Comparison of ENCODE assay signal across 8 cellular contexts in the genomic region with DNA sequence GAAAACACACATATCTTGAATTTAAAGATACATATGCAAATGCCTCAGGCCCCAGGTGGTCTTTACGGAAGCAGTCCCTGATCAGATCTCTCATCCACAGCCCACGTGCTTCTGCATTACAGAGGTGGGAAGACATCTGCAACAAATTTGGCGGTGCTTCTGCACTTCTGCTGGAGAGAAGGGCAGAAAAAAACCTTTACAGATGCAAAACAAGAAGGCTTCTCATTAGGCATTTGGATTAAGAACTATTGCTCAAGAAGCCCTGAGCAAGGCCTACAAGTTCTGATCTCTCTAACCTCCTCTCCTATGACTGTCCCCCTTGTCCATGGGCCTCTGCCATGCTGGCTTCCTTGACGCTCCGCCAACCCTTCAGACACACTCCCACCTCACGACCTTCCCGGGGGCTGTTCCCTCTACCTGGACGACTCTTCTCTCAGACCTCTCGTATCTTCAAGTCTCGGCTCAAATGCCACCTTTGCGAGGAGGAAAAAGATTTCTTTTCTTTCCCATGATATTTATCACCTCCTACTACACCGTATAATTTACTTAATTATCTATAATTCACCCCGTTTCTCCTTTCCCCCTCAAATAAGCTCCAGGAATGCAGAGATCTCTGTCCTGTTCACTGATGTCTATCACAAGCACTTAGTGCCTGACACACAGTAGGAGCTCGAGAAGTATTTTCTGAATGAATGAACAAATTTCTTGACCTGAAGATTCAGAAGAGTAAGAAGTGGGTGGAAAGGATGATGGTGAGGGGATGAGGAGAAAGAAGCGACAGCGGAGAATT. TPM values are rescaled to one million over a fixed set of nuclear protein-coding genes. Genes with fewer than 3 reads are reported as not detected.
DNase-seq lines count a peak whose midpoint lies in the region; ATAC-seq and TF ChIP-seq lines count a peak whose summit lies in the region.

No MANE protein-coding gene starts in this region.

- H3K27me3 ChIP-seq in spleen (replicated peaks in 1 of 7), result no peaks in the 10 kb centered on the region

- H3K4me1 Mint-ChIP-seq in activated CD4-positive, alpha-beta T cell treated with anti-CD3 and anti-CD28 coated beads for 36 hours, result peaks cover 33% of the 10 kb centered on the region
- peaks cover 26% of the 10 kb centered on the region for H3K4me1 Mint-ChIP-seq in activated CD4-positive, alpha-beta memory T cell treated with anti-CD3 and anti-CD28 coated beads for 36 hours (ENCODE audit: low read depth)

- intact Hi-C loops in activated CD4-positive, alpha-beta T cell treated with anti-CD3 and anti-CD28 coated beads for 36 hours (cut with DNase I, micrococcal nuclease), result loop anchor here (1.0 to 5.0 kb wide), 6 partner anchors 31 to 1696 kb away; a partner anchor contains a TSS
- intact Hi-C loops in activated CD4-positive, alpha-beta memory T cell treated with anti-CD3 and anti-CD28 coated beads for 36 hours (cut with micrococcal nuclease), result loop anchor here (5.0 to 10.0 kb wide), 3 partner anchors 49 to 777 kb away; a partner anchor contains a TSS
- intact Hi-C loops in spleen (cut with DNase I; ENCODE audit: low total_unique reads), result no loop called here

- WGBS in spleen, 5 donors, result 31 to 49% (median 43%) methylated on average over 16 of the region's 16 CpGs

- peak overlapping the region; percentile 87 for H3K4me3 Mint-ChIP-seq in activated CD4-positive, alpha-beta T cell treated with anti-CD3 and anti-CD28 coated beads for 36 hours
- peak overlapping the region; percentile 86 for H3K4me3 Mint-ChIP-seq in activated CD4-positive, alpha-beta memory T cell treated with anti-CD3 and anti-CD28 coated beads for 36 hours

- H3K27me3 Mint-ChIP-seq in activated CD4-positive, alpha-beta T cell treated with anti-CD3 and anti-CD28 coated beads for 36 hours, result no peaks in the 10 kb centered on the region
- no peaks in the 10 kb centered on the region for H3K27me3 Mint-ChIP-seq in activated CD4-positive, alpha-beta memory T cell treated with anti-CD3 and anti-CD28 coated beads for 36 hours

- no peak for TF ChIP-seq POLR2A in spleen (IDR thresholded peaks at IDR 0.05)

- peaks cover 19 to 64% (median 42%) of the 10 kb centered on the region in 6 donors for H3K4me1 ChIP-seq in spleen

- ATAC-seq in activated CD4-positive, alpha-beta T cell treated with anti-CD3 and anti-CD28 coated beads for 36 hours, result no peak
- ATAC-seq in GM21723 (IDR thresholded peaks at IDR 0.05; ENCODE audit: unreplicated experiment), result no peak
- no peak for ATAC-seq in HG03175 (IDR thresholded peaks at IDR 0.05; ENCODE audit: unreplicated experiment)

- peak overlapping the region; percentile 86 to 99 (median 98) for H3K27ac ChIP-seq in spleen

- H3K27ac Mint-ChIP-seq in activated CD4-positive, alpha-beta T cell treated with anti-CD3 and anti-CD28 coated beads for 36 hours, result peak overlapping the region; percentile 86
- H3K27ac Mint-ChIP-seq in activated CD4-positive, alpha-beta memory T cell treated with anti-CD3 and anti-CD28 coated beads for 36 hours, result peak overlapping the region; percentile 53

- TF ChIP-seq CTCF in spleen (IDR thresholded peaks at IDR 0.05 in 8 of 11, conservative IDR thresholded peaks at IDR 0.05 in 3 of 11), result no peak

- DNase-seq in activated CD4-positive, alpha-beta T cell treated with anti-CD3 and anti-CD28 coated beads for 36 hours, result no peak
- DNase-seq in activated CD4-positive, alpha-beta T cell treated with anti-CD3 and anti-CD28 coated beads for 48 hours, result no peak
- no peak for DNase-seq in activated CD4-positive, alpha-beta memory T cell treated with anti-CD3 and anti-CD28 coated beads for 36 hours
- DNase-seq in iPS DF 19.7 (ENCODE audit: low read depth, low spot score), result peak; percentile 28
- peak; percentile 81 for DNase-seq in spleen
- no peak for DNase-seq in islet precursor cell

- no peaks in the 10 kb centered on the region for H3K36me3 ChIP-seq in spleen

- peak overlapping the region in 7 of 8 donors; percentile 70 to 91 (median 85) for H3K4me3 ChIP-seq in spleen

- POLR2A ChIA-PET in activated CD4-positive, alpha-beta T cell treated with anti-CD3 and anti-CD28 coated beads for 36 hours (lab: Charles Lee), result interaction anchor here (0.6 kb wide), 1 partner anchor 16 kb away, joined by 4 read pairs; no protein-coding TSS in a partner anchor
- POLR2A ChIA-PET in activated CD4-positive, alpha-beta memory T cell treated with anti-CD3 and anti-CD28 coated beads for 36 hours (lab: Charles Lee), result interaction anchor here (1.9 kb wide), 1 partner anchor 14 kb away, joined by 5 read pairs; no protein-coding TSS in a partner anchor

- CTCF ChIA-PET in activated CD4-positive, alpha-beta T cell treated with anti-CD3 and anti-CD28 coated beads for 36 hours (lab: Charles Lee), result no interaction called here
- CTCF ChIA-PET in activated CD4-positive, alpha-beta memory T cell treated with anti-CD3 and anti-CD28 coated beads for 36 hours (lab: Charles Lee), result interaction anchor here (0.9 to 1.1 kb wide), 2 partner anchors 27 to 195 kb away, joined by 3 read pairs; no protein-coding TSS in a partner anchor

- no peaks in the 10 kb centered on the region for H3K9me3 ChIP-seq in spleen

- no peaks in the 10 kb centered on the region for H3K9me3 Mint-ChIP-seq in activated CD4-positive, alpha-beta T cell treated with anti-CD3 and anti-CD28 coated beads for 36 hours (ENCODE audit: low read depth)
- H3K9me3 Mint-ChIP-seq in activated CD4-positive, alpha-beta memory T cell treated with anti-CD3 and anti-CD28 coated beads for 36 hours, result no peaks in the 10 kb centered on the region

- peaks cover 16% of the 10 kb centered on the region for H3K36me3 Mint-ChIP-seq in activated CD4-positive, alpha-beta T cell treated with anti-CD3 and anti-CD28 coated beads for 36 hours (ENCODE audit: low read depth)
- H3K36me3 Mint-ChIP-seq in activated CD4-positive, alpha-beta memory T cell treated with anti-CD3 and anti-CD28 coated beads for 36 hours, result peaks cover 4% of the 10 kb centered on the region

RNA-seq across cellular contexts. Expression of a gene that starts 1.1 kb away (rescaled TPM):
- 10 to 100 TPM; 21.6 to 22.8 TPM for total RNA-seq in activated CD4-positive, alpha-beta T cell treated with anti-CD3 and anti-CD28 coated beads for 36 hours
- total RNA-seq in activated CD4-positive, alpha-beta memory T cell treated with anti-CD3 and anti-CD28 coated beads for 36 hours, result 10 to 100 TPM; 22.3 to 22.4 TPM
- total RNA-seq in spleen, result 10 to 100 TPM; 26.3 to 42.2 (median 30.7) TPM
- polyA plus RNA-seq in spleen, result 1 to 10 TPM; 6.8 to 8.4 (median 7.8) TPM

Comparison
In these comparisons a context has a peak if more than half of its experiments do, and no peak if none do; other contexts are left out.
1. DNase-seq: peak in iPS DF 19.7 (single experiment) and spleen (single experiment); none in activated CD4-positive, alpha-beta T cell treated with anti-CD3 and anti-CD28 coated beads for 36 hours (single experiment), activated CD4-positive, alpha-beta T cell treated with anti-CD3 and anti-CD28 coated beads for 48 hours (single experiment), activated CD4-positive, alpha-beta memory T cell treated with anti-CD3 and anti-CD28 coated beads for 36 hours (single experiment) and islet precursor cell (single experiment).